ENCODE assay signal across 24 cellular contexts in the genomic region with DNA sequence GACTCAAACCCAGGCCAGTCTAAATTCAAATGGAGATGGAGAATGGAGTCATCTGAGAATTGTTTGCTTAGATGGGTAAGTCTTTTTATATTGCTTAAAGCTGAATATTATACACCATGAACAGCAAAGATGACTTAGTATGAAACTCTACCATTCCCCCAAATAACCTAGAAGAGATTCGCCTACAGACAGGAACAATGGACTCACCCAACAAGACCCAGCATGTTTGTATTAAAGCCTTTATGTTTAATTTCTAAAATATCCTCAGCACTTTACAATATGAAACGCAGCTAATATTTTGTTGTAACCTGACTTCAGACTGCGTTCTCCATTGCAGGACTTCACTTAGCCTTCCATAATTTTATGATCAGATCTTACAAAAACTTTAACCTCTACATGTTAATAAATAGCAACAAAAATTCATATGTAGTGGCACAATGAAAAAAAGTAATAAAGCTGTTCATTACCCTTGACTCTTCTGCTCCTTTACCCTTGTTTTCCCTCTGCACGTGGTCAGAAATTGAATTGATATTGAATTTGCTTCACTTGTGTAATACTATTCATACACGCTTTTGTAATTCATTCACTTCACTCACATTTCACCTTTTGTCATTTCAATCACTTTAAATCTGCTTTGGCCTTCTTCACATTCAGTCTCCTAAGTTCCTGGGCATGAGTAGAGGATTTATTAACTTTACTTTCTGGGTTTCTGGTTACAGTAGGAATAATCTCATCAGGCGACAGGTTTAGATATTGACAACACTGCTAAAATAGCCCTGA.
"Had no signal": no experiment of that assay in that cellular context is flagged by ENCODE, and none has a peak within 500 bp of the region (broad histone marks: within the 10 kb centered on the region; RNA-seq: fewer than 3 reads in every experiment).

No MANE protein-coding gene starts in this region.

- H3K9me3 ChIP-seq: Peyer's patch, SJSA1 had no signal

- H3K27me3 ChIP-seq: brain microvascular endothelial cell, Peyer's patch, SJSA1 had no signal

- H3K4me1 ChIP-seq: SJSA1 had no signal

- H3K27me3 Mint-ChIP-seq: activated CD4-positive, alpha-beta T cell treated with anti-CD3 and anti-CD28 coated beads, Interleukin-2, amount 10 ng/mL, durations not matched to agents 24 days and 14 days; activated naive CD8-positive, alpha-beta T cell had no signal

- H3K27ac Mint-ChIP-seq: activated CD4-positive, alpha-beta T cell treated with anti-CD3 and anti-CD28 coated beads, Interleukin-2, amount 10 ng/mL, durations not matched to agents 24 days and 14 days; activated naive CD4-positive, alpha-beta T cell treated with anti-CD3 and anti-CD28 coated beads for 36 hours; activated naive CD8-positive, alpha-beta T cell; T-helper 1 cell treated with Interleukin-12 subunit alpha and Interleukin-12 subunit beta and Interleukin-4 antibody, amounts not matched to agents 30 μg/mL and 1 μg/mL, for 36 hours had no signal

- H3K4me3 Mint-ChIP-seq: activated CD4-positive, alpha-beta T cell treated with anti-CD3 and anti-CD28 coated beads, Interleukin-2, amount 10 ng/mL, durations not matched to agents 24 days and 14 days; activated naive CD4-positive, alpha-beta T cell treated with anti-CD3 and anti-CD28 coated beads for 36 hours; activated naive CD8-positive, alpha-beta T cell; activated T-cell treated with anti-CD3 and anti-CD28 coated beads, Interleukin-2, amount 50 U/mL, for 4 hours; T-helper 1 cell treated with Interleukin-12 subunit alpha and Interleukin-12 subunit beta and Interleukin-4 antibody, amounts not matched to agents 30 μg/mL and 1 μg/mL, for 36 hours had no signal

- H3K4me1 Mint-ChIP-seq: activated CD4-positive, alpha-beta T cell treated with anti-CD3 and anti-CD28 coated beads, Interleukin-2, amount 10 ng/mL, durations not matched to agents 24 days and 14 days had no signal

- H3K27ac ChIP-seq: brain microvascular endothelial cell, Peyer's patch, RWPE1, SJSA1 had no signal

- ATAC-seq: activated T-cell treated with anti-CD3 and anti-CD28 coated beads, Interleukin-2, amount 50 U/mL, for 4 hours; K562 had no signal

- H3K9me3 Mint-ChIP-seq: activated CD4-positive, alpha-beta T cell treated with anti-CD3 and anti-CD28 coated beads, Interleukin-2, amount 10 ng/mL, durations not matched to agents 24 days and 14 days; activated naive CD4-positive, alpha-beta T cell treated with anti-CD3 and anti-CD28 coated beads for 36 hours; activated T-cell treated with anti-CD3 and anti-CD28 coated beads, Interleukin-2, amount 50 U/mL, for 4 hours; T-helper 1 cell treated with Interleukin-12 subunit alpha and Interleukin-12 subunit beta and Interleukin-4 antibody, amounts not matched to agents 30 μg/mL and 1 μg/mL, for 36 hours had no signal

- H3K4me3 ChIP-seq: K562, Peyer's patch, SJSA1 had no signal

- H3K36me3 Mint-ChIP-seq: activated naive CD8-positive, alpha-beta T cell had no signal

- H3K36me3 ChIP-seq: brain microvascular endothelial cell, Peyer's patch, SJSA1 had no signal

- DNase-seq: activated CD4-positive, alpha-beta T cell treated with anti-CD3 and anti-CD28 coated beads for 1 hour; activated CD4-positive, alpha-beta T cell treated with anti-CD3 and anti-CD28 coated beads, Interleukin-2, amount 10 ng/mL, durations not matched to agents 24 days and 14 days; activated CD4-positive, alpha-beta T cell treated with anti-CD3 and anti-CD28 coated beads, Interleukin-2, amount 50 U/mL, for 48 hours; activated gamma-delta T cell; activated naive CD4-positive, alpha-beta T cell treated with anti-CD3 and anti-CD28 coated beads for 36 hours; activated T-cell treated with anti-CD3 and anti-CD28 coated beads, Interleukin-2, amount 50 U/mL, for 4 hours; brain microvascular endothelial cell; caudate nucleus; Karpas-422; NCI-H2029; NCI-H2107; NCI-H345; NCI-H510A; NCI-H526 treated with DMSO at 0.1 percent for 48 hours; NCI-H82; NK-92 treated with Interleukin-12 subunit alpha and Interleukin-12 subunit beta, amount 100 ng/mL, for 24 hours; OCI-M1; Peyer's patch; SHP77 had no signal

- FAIRE-seq: K562 had no signal
